25 cellular contexts compared by ENCODE assay signal in the genomic region with DNA sequence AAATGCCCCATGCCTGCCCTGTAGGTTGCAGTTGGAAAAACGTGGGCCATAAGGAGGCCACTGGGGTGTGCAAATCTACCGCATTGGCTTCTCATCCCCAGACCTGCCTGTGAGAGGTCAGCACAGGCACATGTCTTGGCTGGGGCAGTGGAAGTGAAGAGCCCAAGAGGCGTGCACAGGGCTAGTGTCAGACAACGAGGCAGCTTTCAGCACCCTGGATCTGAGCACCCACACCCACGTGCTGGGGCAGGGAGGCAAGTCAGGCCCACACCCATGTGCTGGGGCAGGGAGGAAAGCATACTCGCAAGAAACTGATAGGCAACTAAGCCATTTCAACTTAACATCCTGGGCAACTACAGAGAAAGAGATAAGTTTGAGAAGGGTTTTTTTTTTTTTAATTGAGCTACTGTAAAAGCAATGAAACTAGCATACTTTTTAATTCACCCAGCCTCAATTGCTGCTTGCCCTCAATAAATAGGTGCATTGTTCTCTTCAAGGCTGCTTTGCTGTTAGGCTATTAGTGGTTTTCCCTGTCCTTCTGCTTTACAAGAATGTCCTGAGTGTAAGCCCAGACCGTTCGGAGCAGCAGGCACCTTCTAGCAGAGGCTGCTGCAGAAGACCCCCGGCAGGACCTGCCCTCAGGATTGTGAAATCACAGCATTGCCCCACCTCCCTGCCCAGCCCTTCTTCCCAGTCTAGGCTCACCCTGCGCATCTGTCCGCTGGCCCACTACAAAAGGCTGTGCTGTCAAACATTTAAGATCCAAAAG.
DNase-seq lines count a peak whose midpoint lies in the region; ATAC-seq and TF ChIP-seq lines count a peak whose summit lies in the region.
"Had no signal": no experiment of that assay in that cellular context is flagged by ENCODE, and none has a peak within 500 bp of the region (broad histone marks: within the 10 kb centered on the region; RNA-seq: fewer than 3 reads in every experiment).

No MANE protein-coding gene starts in this region.

- TF ChIP-seq CTCF in left ventricle myocardium inferior (IDR thresholded peaks at IDR 0.05; ENCODE audit: borderline replicate concordance) (no peak), transverse colon (IDR thresholded peaks at IDR 0.05) (no peak)

- ATAC-seq in sciatic nerve (peak; percentile 52), GM21576 (IDR thresholded peaks at IDR 0.05; ENCODE audit: unreplicated experiment) (no peak)
- ATAC-seq: activated CD8-positive, alpha-beta T cell treated with anti-CD3 and anti-CD28 coated beads, Interleukin-2, amount 10 ng/mL, durations not matched to agents 7 days and 5 days; activated naive CD4-positive, alpha-beta T cell treated with anti-CD3 and anti-CD28 coated beads, Interleukin-2, amount 50 U/mL, for 72 hours; effector memory CD8-positive, alpha-beta T cell; esophagus mucosa; naive thymus-derived CD8-positive, alpha-beta T cell had no signal

- H3K4me1 ChIP-seq in left ventricle myocardium inferior (peaks cover 85% of the 10 kb centered on the region), transverse colon (no peaks in the 10 kb centered on the region)

- no peak overlapping the region for H3K4me3 ChIP-seq in left ventricle myocardium inferior
- H3K4me3 ChIP-seq in transverse colon, result no peak overlapping the region
- H3K4me3 ChIP-seq: coronary artery, ovary had no signal

- DNase-seq in GM03348 (ENCODE audit: low spot score) (peak; percentile 21), NOMO-1 treated with DMSO at 0.1 percent for 48 hours (lab: John Stamatoyannopoulos, UW; ENCODE audit: unreplicated experiment) (peak; percentile 13), left ventricle myocardium inferior (peak; percentile 74), sciatic nerve (ENCODE audit: low spot score) (no peak), transverse colon (no peak), NCI-H1694 (lab: John Stamatoyannopoulos, UW) (no peak)
- DNase-seq: activated CD8-positive, alpha-beta T cell treated with anti-CD3 and anti-CD28 coated beads, Interleukin-2, amount 10 ng/mL, durations not matched to agents 7 days and 5 days; anterior cingulate cortex; CD8-positive, alpha-beta memory T cell; DMS153; effector memory CD8-positive, alpha-beta T cell; foreskin fibroblast; naive thymus-derived CD8-positive, alpha-beta T cell; NCI-H1105 treated with DMSO at 0.1 percent for 48 hours; NCI-H2029; NCI-H226; ovary; retina; RPMI8226; stimulated activated naive CD4-positive, alpha-beta T cell treated with Interleukin-2 at 50 U/mL for 16 hours had no signal

- in situ Hi-C loops in transverse colon (cut with MboI; ENCODE audit: low pct_ligation_motif_present in 1 of 4, low pct_unique_long_range_greater_than_20kb in 1 of 4, low sequenced_read_pairs in 3 of 4), result no loop called here

- WGBS in transverse colon (ENCODE audit: low coverage in 1 of 2), 2 donors, result 50% methylated on average over 2 to 11 of the region's 11 CpGs

- intact Hi-C loops in left ventricle myocardium inferior (cut with micrococcal nuclease), result no loop called here
- intact Hi-C loops in sciatic nerve (cut with DNase I), result no loop called here
- intact Hi-C loops in transverse colon (cut with DNase I; ENCODE audit: low total_unique reads), result no loop called here

- peak overlapping the region; percentile 53 for H3K27ac ChIP-seq in left ventricle myocardium inferior (replicated peaks)
- no peak overlapping the region for H3K27ac ChIP-seq in transverse colon
- H3K27ac ChIP-seq: coronary artery, HL-60, ovary had no signal

- TF ChIP-seq EP300 in transverse colon (IDR thresholded peaks at IDR 0.05; ENCODE audit: low read depth), result no peak

- H3K27me3 ChIP-seq in left ventricle myocardium inferior (ENCODE audit: low read depth) (no peaks in the 10 kb centered on the region), transverse colon (no peaks in the 10 kb centered on the region)
- H3K27me3 ChIP-seq: ovary had no signal

- no peak for TF ChIP-seq POLR2A in transverse colon (IDR thresholded peaks at IDR 0.05)

- H3K36me3 ChIP-seq in left ventricle myocardium inferior (no peaks in the 10 kb centered on the region), transverse colon (no peaks in the 10 kb centered on the region)
- H3K36me3 ChIP-seq: ovary had no signal

- H3K9me3 ChIP-seq in left ventricle myocardium inferior (replicated peaks) (no peaks in the 10 kb centered on the region), transverse colon (no peaks in the 10 kb centered on the region)
- H3K9me3 ChIP-seq: ovary had no signal

Comparison
In these comparisons a context has a peak if more than half of its experiments do, and no peak if none do; other contexts are left out.
1. DNase-seq: peak in GM03348 (single experiment), NOMO-1 treated with DMSO at 0.1 percent for 48 hours (single experiment) and left ventricle myocardium inferior (single experiment); none in sciatic nerve (single experiment), transverse colon (single experiment) and NCI-H1694 (single experiment).